In the genomic region with DNA sequence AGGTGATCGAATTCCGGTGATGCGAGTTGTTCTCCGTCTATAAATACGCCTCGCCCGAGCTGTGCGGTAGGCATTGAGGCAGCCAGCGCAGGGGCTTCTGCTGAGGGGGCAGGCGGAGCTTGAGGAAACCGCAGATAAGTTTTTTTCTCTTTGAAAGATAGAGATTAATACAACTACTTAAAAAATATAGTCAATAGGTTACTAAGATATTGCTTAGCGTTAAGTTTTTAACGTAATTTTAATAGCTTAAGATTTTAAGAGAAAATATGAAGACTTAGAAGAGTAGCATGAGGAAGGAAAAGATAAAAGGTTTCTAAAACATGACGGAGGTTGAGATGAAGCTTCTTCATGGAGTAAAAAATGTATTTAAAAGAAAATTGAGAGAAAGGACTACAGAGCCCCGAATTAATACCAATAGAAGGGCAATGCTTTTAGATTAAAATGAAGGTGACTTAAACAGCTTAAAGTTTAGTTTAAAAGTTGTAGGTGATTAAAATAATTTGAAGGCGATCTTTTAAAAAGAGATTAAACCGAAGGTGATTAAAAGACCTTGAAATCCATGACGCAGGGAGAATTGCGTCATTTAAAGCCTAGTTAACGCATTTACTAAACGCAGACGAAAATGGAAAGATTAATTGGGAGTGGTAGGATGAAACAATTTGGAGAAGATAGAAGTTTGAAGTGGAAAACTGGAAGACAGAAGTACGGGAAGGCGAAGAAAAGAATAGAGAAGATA, we compare ENCODE assay signal across 8 cellular contexts. TPM values are rescaled to one million over a fixed set of nuclear protein-coding genes. Genes with fewer than 3 reads are reported as not detected.
DNase-seq lines count a peak whose midpoint lies in the region; ATAC-seq and TF ChIP-seq lines count a peak whose summit lies in the region.

A gene (plus strand): TSS at position 69 of the 736 bp plus-strand sequence.

- H3K9me3 ChIP-seq in duodenal mucosa (ENCODE audit: control insufficient read depth in 1 of 2, low read length in 2 of 2) (no peaks in the 10 kb centered on the region), lower lobe of right lung (no peaks in the 10 kb centered on the region)

- peak within 1 kb of the TSS; percentile 91 to 99 for H3K4me3 ChIP-seq in duodenal mucosa (ENCODE audit: low read depth in 1 of 2, low read length in 2 of 2)
- H3K4me3 ChIP-seq in lower lobe of right lung: peak within 1 kb of the TSS; percentile 71

- ATAC-seq in HG03521 (IDR thresholded peaks at IDR 0.05; ENCODE audit: unreplicated experiment) (peak; percentile 34), lower lobe of right lung (peak; percentile 58 to 61)

- H3K4me1 ChIP-seq in duodenal mucosa (ENCODE audit: control insufficient read depth in 1 of 2, insufficient read depth in 2 of 2, low read length in 2 of 2): peaks cover 14 to 20% of the 10 kb centered on the region in 2 donors
- H3K4me1 ChIP-seq in lower lobe of right lung: peaks cover 28% of the 10 kb centered on the region

- H3K36me3 ChIP-seq in duodenal mucosa (ENCODE audit: control insufficient read depth in 1 of 2, insufficient read depth in 2 of 2, low read length in 2 of 2) (peaks cover 33 to 41% of the 10 kb centered on the region in 2 donors), lower lobe of right lung (peaks cover 30% of the 10 kb centered on the region)

- H3K27me3 ChIP-seq in duodenal mucosa (ENCODE audit: control insufficient read depth in 1 of 2, insufficient read depth in 2 of 2, low read length in 2 of 2) (no peaks in the 10 kb centered on the region), lower lobe of right lung (ENCODE audit: low read depth) (no peaks in the 10 kb centered on the region)

- TF ChIP-seq CTCF in lower lobe of right lung (IDR thresholded peaks at IDR 0.05): no peak

- H3K9ac ChIP-seq in duodenal mucosa (ENCODE audit: low read depth in 1 of 2, low read length in 2 of 2): peak within 1 kb of the TSS; percentile 86 to 100

- intact Hi-C loops in lower lobe of right lung (cut with DNase I): no loop called here

- peak within 1 kb of the TSS; percentile 97 for H3K27ac ChIP-seq in duodenal mucosa (ENCODE audit: low read depth, low read length)
- peak within 1 kb of the TSS; percentile 99 for H3K27ac ChIP-seq in lower lobe of right lung

- DNase-seq in EH (ENCODE audit: low read depth): peak; percentile 92
- DNase-seq in NCI-H774 (lab: John Stamatoyannopoulos, UW): peak; percentile 96
- peak; percentile 93 to 95 for DNase-seq in activated CD4-positive, alpha-beta T cell treated with anti-CD3 and anti-CD28 coated beads, Interleukin-2, amount 50 U/mL, for 48 hours
- DNase-seq in lower lobe of right lung: peak; percentile 94
- peak; percentile 87 to 90 for DNase-seq in stimulated activated CD4-positive, alpha-beta T cell treated with anti-CD3 and anti-CD28 coated beads, Interleukin-4, amount 100 ng/mL, for 48 hours (ENCODE audit: low read depth in 2 of 2)
- DNase-seq in HuH-7.5 (ENCODE audit: low spot score): no peak

RNA-seq across cellular contexts. Expression of the gene that starts here (rescaled TPM):
- 11,612 TPM for total RNA-seq in lower lobe of right lung
